ENCODE assay signal across 17 cellular contexts in the genomic region with DNA sequence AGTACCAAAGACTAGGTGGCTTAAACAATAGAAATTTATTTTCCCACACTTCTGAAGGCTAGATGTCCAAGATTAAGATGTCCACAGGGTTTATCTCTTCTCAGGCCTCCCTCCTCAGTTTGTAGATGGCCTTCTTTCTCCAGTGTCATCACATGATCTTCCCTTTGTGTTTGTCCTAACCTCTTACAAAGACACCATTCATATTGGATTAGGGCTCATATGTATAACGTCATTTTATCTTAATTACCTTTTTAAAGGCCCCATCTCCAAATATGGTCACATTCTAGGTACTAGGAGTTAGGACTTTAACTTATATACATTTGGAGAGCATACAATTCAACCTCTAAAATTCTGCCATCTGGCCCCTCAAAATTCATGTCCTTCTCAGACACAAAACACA. TPM values are rescaled to one million over a fixed set of nuclear protein-coding genes. Genes with fewer than 3 reads are reported as not detected.
DNase-seq lines count a peak whose midpoint lies in the region; ATAC-seq, FAIRE-seq and TF ChIP-seq lines count a peak whose summit lies in the region.
"Had no signal": no experiment of that assay in that cellular context is flagged by ENCODE, and none has a peak within 500 bp of the region (broad histone marks: within the 10 kb centered on the region; RNA-seq: fewer than 3 reads in every experiment).

No MANE protein-coding gene starts in this region.

- BruUV-seq in HepG2 (replicated peaks; lab: Mats Ljungman, UMichigan): no TSS peak

- peaks cover 4% of the 10 kb centered on the region for H3K79me2 ChIP-seq in HepG2 (ENCODE audit: insufficient read depth, low read length)

- no peak for TF ChIP-seq CTCF in HepG2 (CRISPR knock-in tag; IDR thresholded peaks at IDR 0.05)

- no peaks in the 10 kb centered on the region for H3K9me3 ChIP-seq in HepG2 (ENCODE audit: low read length)

- no peak for DNase-seq in activated naive CD4-positive, alpha-beta T cell treated with anti-CD3 and anti-CD28 coated beads for 36 hours
- DNase-seq in SK-MEL-5 (ENCODE audit: low read depth, low spot score): peak; percentile 85
- DNase-seq in HepG2 (ENCODE audit: low spot score): peak; percentile 74
- no peak for DNase-seq in sciatic nerve (ENCODE audit: low spot score)
- DNase-seq in effector CD8-positive, alpha-beta T cell (lab: John Stamatoyannopoulos, UW): no peak
- DNase-seq: Calu3, HCEC 1CT, NCI-H1417 treated with DMSO at 0.1 percent for 48 hours, NCI-H446, NCI-H774, PC-9 had no signal

- H3K27me3 ChIP-seq in HepG2 (ENCODE audit: control insufficient read depth in 1 of 2, insufficient read depth in 2 of 2, low read length in 2 of 2): no peaks in the 10 kb centered on the region

- no peaks in the 10 kb centered on the region for H3K9me3 Mint-ChIP-seq in activated naive CD4-positive, alpha-beta T cell treated with anti-CD3 and anti-CD28 coated beads, Interleukin-2, amount 50 U/mL, for 24 hours
- H3K9me3 Mint-ChIP-seq in activated naive CD4-positive, alpha-beta T cell treated with anti-CD3 and anti-CD28 coated beads for 36 hours: no peaks in the 10 kb centered on the region

- TF ChIP-seq EP300 in HepG2 (IDR thresholded peaks at IDR 0.05; ENCODE audit: low read depth in 2 of 2, low read length in 2 of 2) (no peak), HepG2 (CRISPR knock-in tag; IDR thresholded peaks at IDR 0.05; ENCODE audit: borderline replicate concordance) (no peak)

- peak overlapping the region; percentile 68 for H3K27ac Mint-ChIP-seq in activated naive CD4-positive, alpha-beta T cell treated with anti-CD3 and anti-CD28 coated beads, Interleukin-2, amount 50 U/mL, for 24 hours
- no peak overlapping the region for H3K27ac Mint-ChIP-seq in activated naive CD4-positive, alpha-beta T cell treated with anti-CD3 and anti-CD28 coated beads for 36 hours

- no peak for FAIRE-seq in HepG2 (lab: Jason Lieb, UNC)
- FAIRE-seq: A204.1, HTR-8/SVneo had no signal

- H3K36me3 ChIP-seq in HepG2 (replicated peaks in 1 of 2; ENCODE audit: control insufficient read depth in 1 of 2, insufficient read depth in 2 of 2, low read length in 2 of 2): peaks cover 0 to 2% of the 10 kb centered on the region in 2 experiments; a peak in 1 of 5 replicates

- POLR2A ChIA-PET in HepG2 (lab: Yijun Ruan, JAX): interaction anchor here (1.4 kb wide), 1 partner anchor 34 kb away, joined by 5 read pairs; the partner anchor contains the start of gene N4BP2L2

- peaks cover 1% of the 10 kb centered on the region for H3K36me3 Mint-ChIP-seq in activated naive CD4-positive, alpha-beta T cell treated with anti-CD3 and anti-CD28 coated beads, Interleukin-2, amount 50 U/mL, for 24 hours
- H3K36me3 Mint-ChIP-seq in activated naive CD4-positive, alpha-beta T cell treated with anti-CD3 and anti-CD28 coated beads for 36 hours (ENCODE audit: low read depth): peaks cover 18% of the 10 kb centered on the region

- peak overlapping the region; percentile 71 for H3K4me2 ChIP-seq in HepG2 (ENCODE audit: low read depth, low read length)
- H3K4me2 ChIP-seq: PC-9 had no signal

- H3K4me1 Mint-ChIP-seq in activated naive CD4-positive, alpha-beta T cell treated with anti-CD3 and anti-CD28 coated beads, Interleukin-2, amount 50 U/mL, for 24 hours: peaks cover 14% of the 10 kb centered on the region
- H3K4me1 Mint-ChIP-seq in activated naive CD4-positive, alpha-beta T cell treated with anti-CD3 and anti-CD28 coated beads for 36 hours (ENCODE audit: low read depth): peaks cover 4% of the 10 kb centered on the region

- CTCF ChIA-PET in activated naive CD4-positive, alpha-beta T cell treated with anti-CD3 and anti-CD28 coated beads for 36 hours (lab: Charles Lee): no interaction called here
- CTCF ChIA-PET in HepG2 (lab: Yijun Ruan, JAX; ENCODE audit: low intra/inter-chr PET ratio, low total read pairs): no interaction called here

- no peaks in the 10 kb centered on the region for H3K27me3 Mint-ChIP-seq in activated naive CD4-positive, alpha-beta T cell treated with anti-CD3 and anti-CD28 coated beads, Interleukin-2, amount 50 U/mL, for 24 hours
- H3K27me3 Mint-ChIP-seq in activated naive CD4-positive, alpha-beta T cell treated with anti-CD3 and anti-CD28 coated beads for 36 hours (ENCODE audit: low read depth): no peaks in the 10 kb centered on the region

- 0% methylated on average over 1 of the region's 1 CpG for WGBS in HepG2 (ENCODE audit: low lambda C conversion rate)

- H3K4me1 ChIP-seq in HepG2 (ENCODE audit: insufficient read depth, low read length): peaks cover 57% of the 10 kb centered on the region

- no peaks in the 10 kb centered on the region for H4K20me1 ChIP-seq in HepG2 (ENCODE audit: insufficient read depth, low read length)

- H3K27ac ChIP-seq in HepG2 (ENCODE audit: extremely low read length, insufficient read depth, low read length): peak overlapping the region; percentile 74
- H3K27ac ChIP-seq: C4-2B, PC-9 had no signal

- in situ Hi-C loops in SK-MEL-5 (cut with HindIII; ENCODE audit: low pct_unique_long_range_greater_than_20kb, low sequenced_read_pairs) (no loop called here), HepG2 (cut with HindIII; ENCODE audit: extremely low pct_ligation_motif_present, low pct_unique_long_range_greater_than_20kb) (no loop called here)

- H3K4me3 Mint-ChIP-seq in activated naive CD4-positive, alpha-beta T cell treated with anti-CD3 and anti-CD28 coated beads, Interleukin-2, amount 50 U/mL, for 24 hours: no peak overlapping the region
- no peak overlapping the region for H3K4me3 Mint-ChIP-seq in activated naive CD4-positive, alpha-beta T cell treated with anti-CD3 and anti-CD28 coated beads for 36 hours

- H3K9ac ChIP-seq in HepG2 (ENCODE audit: insufficient read depth, low read depth, low read length): no peak overlapping the region; the same call in 1 of the 2 replicates

- TF ChIP-seq POLR2A in HepG2 (IDR thresholded peaks at IDR 0.05; ENCODE audit: insufficient read depth in 1 of 2, low read depth in 2 of 2, low read length in 2 of 2): no peak

- intact Hi-C loops in activated naive CD4-positive, alpha-beta T cell treated with anti-CD3 and anti-CD28 coated beads for 36 hours (cut with micrococcal nuclease): no loop called here
- intact Hi-C loops in HepG2 (cut with micrococcal nuclease; ENCODE audit: unreplicated experiment) (no loop called here), sciatic nerve (cut with DNase I) (no loop called here)

- no peak overlapping the region for H2AFZ ChIP-seq in HepG2 (ENCODE audit: low read length)
- H2AFZ ChIP-seq: PC-9 had no signal

- ATAC-seq in HepG2 (peak; percentile 7; the same call in 2 of the 3 replicates), sciatic nerve (peak; percentile 46), GM18498 (IDR thresholded peaks at IDR 0.05; ENCODE audit: unreplicated experiment) (no peak), HG03571 (IDR thresholded peaks at IDR 0.05; ENCODE audit: unreplicated experiment) (no peak)

- no peak for TF ChIP-seq RAD21 in HepG2 (CRISPR knock-in tag; IDR thresholded peaks at IDR 0.05)

- no peak overlapping the region for H3K4me3 ChIP-seq in HepG2 (replicated peaks in 1 of 3; ENCODE audit: insufficient read depth in 1 of 3, low read depth in 2 of 3, low read length in 3 of 3)
- H3K4me3 ChIP-seq: PC-9 had no signal

TF ChIP-seq in HepG2, 621 proteins besides CTCF, POLR2A, EP300 and RAD21:
- TF ChIP-seq SKI (IDR thresholded peaks at IDR 0.05; ENCODE audit: partially characterized antibody) (no peak), SRF (IDR thresholded peaks at IDR 0.05; ENCODE audit: low read depth, low read length) (peak; percentile 60; the same call in 1 of the 2 replicates), LBX2 (CRISPR knock-in tag; IDR thresholded peaks at IDR 0.05; ENCODE audit: borderline replicate concordance) (no peak), AGO1 (IDR thresholded peaks at IDR 0.05; ENCODE audit: low read depth, low read length, poor library complexity, severe bottlenecking) (no peak), ZNF160 (CRISPR knock-in tag; IDR thresholded peaks at IDR 0.05) (no peak), SOX13 (IDR thresholded peaks at IDR 0.05) (no peak), SOX13 (CRISPR knock-in tag; conservative IDR thresholded peaks at IDR 0.05 in 1 of 2, IDR thresholded peaks at IDR 0.05 in 1 of 2) (0 out of 4 replicates have a peak, but pooled peaks of 1 of the 2 experiments have one; percentile 21)

RNA-seq across cellular contexts. Expression of gene N4BP2L2, which starts 34.3 kb away (rescaled TPM):
- total RNA-seq in activated naive CD4-positive, alpha-beta T cell treated with anti-CD3 and anti-CD28 coated beads for 36 hours: 10 to 100 TPM; 81.1 to 82.3 TPM
- total RNA-seq in SK-MEL-5 (2014; rRNA removed; shearing (Covaris generic)): 104 TPM in 2 replicates
- polyA plus RNA-seq in SK-MEL-5 (2015; cell fraction: cytosol; rRNA removed): 45.5 and 101 TPM in 2 replicates
- 389 and 455 TPM in 2 replicates for polyA plus RNA-seq in SK-MEL-5 (2015; cell fraction: nucleus; rRNA removed)
- 81.2 and 82.6 TPM in 2 replicates for total RNA-seq in HepG2 (2016; rRNA removed; fragmentation: Illumina TruSeq; extraction: Trizol)
- total RNA-seq in HepG2 (2016; cell fraction: cytosol; rRNA removed; fragmentation: Illumina TruSeq; extraction: Trizol; ENCODE audit: low read depth): 71.3 and 84.9 TPM in 2 replicates
- 78.9 and 83.5 TPM in 2 replicates for total RNA-seq in HepG2 (2016; cell fraction: insoluble cytoplasmic fraction; rRNA removed; fragmentation: Illumina TruSeq; extraction: Trizol)
- total RNA-seq in HepG2 (2016; cell fraction: membrane; rRNA removed; fragmentation: Illumina TruSeq; extraction: Trizol): 34.9 and 44.4 TPM in 2 replicates
- total RNA-seq in HepG2 (2016; cell fraction: nucleus; rRNA removed; fragmentation: Illumina TruSeq; extraction: Trizol): 169 and 172 TPM in 2 replicates
- polyA plus RNA-seq in HepG2 (2011; rRNA removed): 47.9 and 58.9 TPM in 2 replicates
- 10.6 and 15.4 TPM in 2 replicates for polyA plus RNA-seq in HepG2 (2011; cell fraction: cytosol; rRNA removed)
- 60.7 and 85.4 TPM in 2 replicates for polyA plus RNA-seq in HepG2 (2011; cell fraction: nucleus; rRNA removed)
- 56.7 and 67.5 TPM in 2 replicates for polyA plus RNA-seq in HepG2 (2012)
- polyA plus RNA-seq in HepG2 (2016; cell fraction: cytosol; fragmentation: Illumina TruSeq; extraction: Trizol; ENCODE audit: low read depth): 2.5 and 3.0 TPM in 2 replicates
- polyA plus RNA-seq in HepG2 (2016; cell fraction: insoluble cytoplasmic fraction; fragmentation: Illumina TruSeq; extraction: Trizol; ENCODE audit: low read depth): 50.8 and 51.5 TPM in 2 replicates
- polyA plus RNA-seq in HepG2 (2016; cell fraction: membrane; fragmentation: Illumina TruSeq; extraction: Trizol; ENCODE audit: low read depth): 6.7 and 7.0 TPM in 2 replicates
- polyA plus RNA-seq in HepG2 (2016; cell fraction: nucleus; fragmentation: Illumina TruSeq; extraction: Trizol; ENCODE audit: insufficient read depth, low read depth): 123 and 141 TPM in 2 replicates
- polyA minus RNA-seq in HepG2 (2011; rRNA and poly(A)+ RNA removed; ENCODE audit: low replicate concordance): 12.8 and 15.7 TPM in 2 replicates
- 15.0 and 16.3 TPM in 2 replicates for polyA minus RNA-seq in HepG2 (2011; cell fraction: cytosol; rRNA and poly(A)+ RNA removed)
- 190 and 196 TPM in 2 replicates for polyA minus RNA-seq in HepG2 (2011; cell fraction: nucleus; rRNA and poly(A)+ RNA removed)
- total RNA-seq in sciatic nerve: 260 TPM

Comparison
In these comparisons a context has a peak if more than half of its experiments do, and no peak if none do; other contexts are left out.
1. DNase-seq: peak in SK-MEL-5 (single experiment) and HepG2 (single experiment); none in activated naive CD4-positive, alpha-beta T cell treated with anti-CD3 and anti-CD28 coated beads for 36 hours (single experiment), sciatic nerve (single experiment) and effector CD8-positive, alpha-beta T cell (single experiment).
2. ATAC-seq: peak in HepG2 (single experiment) and sciatic nerve (single experiment); none in GM18498 (single experiment) and HG03571 (single experiment).